In the genomic region with DNA sequence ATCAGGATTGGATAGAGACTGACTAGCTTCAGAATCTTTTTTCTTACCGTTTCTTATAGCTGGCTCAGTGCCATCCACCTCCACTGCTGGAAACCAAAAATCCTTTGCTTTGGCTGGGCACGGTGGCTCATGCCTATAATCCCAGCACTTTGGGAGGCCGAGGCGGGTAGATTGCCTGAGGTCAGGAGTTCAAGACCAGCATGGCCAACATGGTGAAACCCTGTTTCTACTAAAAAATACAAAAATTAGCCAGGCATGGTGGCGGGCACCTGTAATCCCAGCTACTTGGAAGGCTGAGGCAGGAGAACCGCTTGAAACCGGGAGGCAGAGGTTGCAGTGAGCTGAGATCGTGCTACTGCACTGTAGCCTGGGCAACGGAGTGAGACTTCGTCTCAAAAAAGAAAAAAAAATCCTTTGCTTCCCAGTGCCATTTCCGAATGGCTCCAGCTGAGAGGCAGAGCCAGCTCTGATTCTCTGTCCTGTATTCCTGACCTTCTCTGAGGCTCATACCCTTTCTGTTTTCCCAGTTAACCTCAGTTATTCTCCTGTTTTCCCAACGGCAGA, we compare ENCODE assay signal across 8 cellular contexts. TPM values are rescaled to one million over a fixed set of nuclear protein-coding genes. Genes with fewer than 3 reads are reported as not detected.
DNase-seq lines count a peak whose midpoint lies in the region; TF ChIP-seq lines count a peak whose summit lies in the region.
"Not testable (repeated sequence)": the region's sequence is repeated elsewhere in the genome, so short reads cannot be mapped to it uniquely, and the experiment has no call there.

No MANE protein-coding gene starts in this region.

- H3K9ac ChIP-seq in endodermal cell (ENCODE audit: extremely low read depth, low read length, poor library complexity, severe bottlenecking); smooth muscle cell (ENCODE audit: low read depth): not testable (repeated sequence)

- not testable (repeated sequence) for H3K4me1 ChIP-seq in CD8-positive, alpha-beta memory T cell (ENCODE audit: insufficient read depth, low read length); endodermal cell (ENCODE audit: control insufficient read depth, insufficient read depth, low read length); smooth muscle cell (ENCODE audit: low read depth)

- POLR2A ChIA-PET in CD8-positive, alpha-beta memory T cell (lab: Charles Lee): not testable (repeated sequence)

- H3K36me3 ChIP-seq in CD8-positive, alpha-beta memory T cell (ENCODE audit: insufficient read depth, low read length); WERI-Rb-1; endodermal cell (ENCODE audit: control insufficient read depth, insufficient read depth, low read length); smooth muscle cell (ENCODE audit: low read depth): not testable (repeated sequence)

- H3K4me1 Mint-ChIP-seq in CD8-positive, alpha-beta memory T cell; endodermal cell: not testable (repeated sequence)
- H3K4me1 Mint-ChIP-seq in brain (peaks cover 72% of the 10 kb centered on the region), nephron progenitor cell (peaks cover 23% of the 10 kb centered on the region), type B pancreatic cell (ENCODE audit: unreplicated experiment) (peaks cover 21% of the 10 kb centered on the region)

- H3K27me3 Mint-ChIP-seq in CD8-positive, alpha-beta memory T cell; brain; endodermal cell (ENCODE audit: insufficient read depth); type B pancreatic cell: not testable (repeated sequence)
- H3K27me3 Mint-ChIP-seq in nephron progenitor cell (ENCODE audit: low read depth, poor library complexity): peaks cover 12% of the 10 kb centered on the region

- 85 to 93% methylated on average over 10 to 12 of the region's 12 CpGs for WGBS in endodermal cell (ENCODE audit: insufficient coverage in 1 of 2, insufficient read length in 1 of 2), 2 experiments
- WGBS in smooth muscle cell (ENCODE audit: low lambda C conversion rate): 90% methylated on average over 12 of the region's 12 CpGs

- not testable (repeated sequence) for H3K4me3 Mint-ChIP-seq in CD8-positive, alpha-beta memory T cell; endodermal cell; nephron progenitor cell
- H3K4me3 Mint-ChIP-seq in brain: peak overlapping the region in 3 of 5 experiments; percentile 30 to 58 (median 44)
- peak overlapping the region; percentile 4 for H3K4me3 Mint-ChIP-seq in type B pancreatic cell

- CTCF ChIA-PET in CD8-positive, alpha-beta memory T cell (lab: Charles Lee): not testable (repeated sequence)

- not testable (repeated sequence) for H3K4me3 ChIP-seq in CD8-positive, alpha-beta memory T cell (ENCODE audit: low read length); WERI-Rb-1 (ENCODE audit: low read depth, low read length); endodermal cell (ENCODE audit: low read length); smooth muscle cell

- TF ChIP-seq CTCF in WERI-Rb-1 (IDR thresholded peaks at IDR 0.05; ENCODE audit: low read depth, low read length); brain (conservative IDR thresholded peaks at IDR 0.05); endodermal cell (conservative IDR thresholded peaks at IDR 0.05); nephron progenitor cell (IDR thresholded peaks at IDR 0.05); smooth muscle cell (IDR thresholded peaks at IDR 0.05; ENCODE audit: borderline replicate concordance, insufficient read depth, poor library complexity, severe bottlenecking); type B pancreatic cell (conservative IDR thresholded peaks at IDR 0.05): not testable (repeated sequence)

- not testable (repeated sequence) for H3K36me3 Mint-ChIP-seq in CD8-positive, alpha-beta memory T cell; brain; endodermal cell (ENCODE audit: low read depth); nephron progenitor cell (ENCODE audit: low read depth); type B pancreatic cell

- DNase-seq in CD8-positive, alpha-beta memory T cell; WERI-Rb-1; endodermal cell; nephron progenitor cell; smooth muscle cell (lab: John Stamatoyannopoulos, UW; ENCODE audit: unreplicated experiment); type B pancreatic cell (ENCODE audit: extremely low spot score, unreplicated experiment): not testable (repeated sequence)
- peak; percentile 41 for DNase-seq in NCI-H2227 (lab: John Stamatoyannopoulos, UW; ENCODE audit: unreplicated experiment)

- H4K20me1 ChIP-seq in smooth muscle cell (ENCODE audit: low read depth): not testable (repeated sequence)

- not testable (repeated sequence) for H3K79me2 ChIP-seq in smooth muscle cell (ENCODE audit: low read depth)

- H3K27ac Mint-ChIP-seq in CD8-positive, alpha-beta memory T cell: peak overlapping the region in 1 of 8 donors; percentile 42
- H3K27ac Mint-ChIP-seq in brain (peak overlapping the region; percentile 39 to 99 (median 87)), nephron progenitor cell (peak overlapping the region; percentile 78)
- not testable (repeated sequence) for H3K27ac Mint-ChIP-seq in endodermal cell, type B pancreatic cell

- not testable (repeated sequence) for H3K9me3 ChIP-seq in CD8-positive, alpha-beta memory T cell (ENCODE audit: low read length); WERI-Rb-1 (ENCODE audit: severe bottlenecking); endodermal cell (ENCODE audit: control insufficient read depth, low read length); smooth muscle cell (replicated peaks; ENCODE audit: low read depth)

- not testable (repeated sequence) for H3K27me3 ChIP-seq in CD8-positive, alpha-beta memory T cell (ENCODE audit: insufficient read depth, low read length, poor library complexity, severe bottlenecking); WERI-Rb-1 (ENCODE audit: insufficient read depth, low read depth, severe bottlenecking); endodermal cell (ENCODE audit: control insufficient read depth, insufficient read depth, low read length, poor library complexity, severe bottlenecking); smooth muscle cell (ENCODE audit: low read depth)

- not testable (repeated sequence) for H3K9me3 Mint-ChIP-seq in CD8-positive, alpha-beta memory T cell; brain; endodermal cell; nephron progenitor cell; type B pancreatic cell

- peak overlapping the region; percentile 63 for H2AFZ ChIP-seq in smooth muscle cell (ENCODE audit: low read depth)

- peak overlapping the region; percentile 76 for H3K27ac ChIP-seq in CD8-positive, alpha-beta memory T cell (ENCODE audit: low read depth, low read length)
- peak overlapping the region; percentile 66 for H3K27ac ChIP-seq in WERI-Rb-1
- peak overlapping the region; percentile 12 for H3K27ac ChIP-seq in endodermal cell (ENCODE audit: low read depth, low read length)
- H3K27ac ChIP-seq in smooth muscle cell (ENCODE audit: low read depth): not testable (repeated sequence)

- H3K4me2 ChIP-seq in smooth muscle cell: peak overlapping the region; percentile 47

- H3F3A ChIP-seq in smooth muscle cell (ENCODE audit: low read depth): not testable (repeated sequence)

RNA-seq across cellular contexts. Expression of a gene that starts 26.7 kb away (rescaled TPM):
- 100 to 1,000 TPM; 306 to 325 TPM for total RNA-seq in CD8-positive, alpha-beta memory T cell
- polyA plus RNA-seq in CD8-positive, alpha-beta memory T cell: 88.7 TPM
- polyA plus RNA-seq in brain (ENCODE audit: insufficient read depth, low read depth, low replicate concordance): 3,158 TPM
- 100 to 1,000 TPM; 543 to 585 TPM for total RNA-seq in endodermal cell
- 1,221 TPM for polyA plus RNA-seq in endodermal cell (2013, experiment 1 of 2)
- 1,270 TPM for polyA plus RNA-seq in endodermal cell (2013, experiment 2 of 2)
- 112 and 115 TPM in 2 replicates for total RNA-seq in smooth muscle cell
- 309 and 331 TPM in 2 replicates for polyA plus RNA-seq in smooth muscle cell
- total RNA-seq in type B pancreatic cell (ENCODE audit: low replicate concordance): 219 and 591 TPM in 2 replicates

RNA-seq across cellular contexts. Expression of a gene that starts 57.4 kb away (rescaled TPM):
- total RNA-seq in CD8-positive, alpha-beta memory T cell: 1 to 10 TPM; 7.9 to 8.1 TPM
- polyA plus RNA-seq in CD8-positive, alpha-beta memory T cell: 0.09 TPM
- polyA plus RNA-seq in brain (ENCODE audit: insufficient read depth, low read depth, low replicate concordance) (7.7 TPM), smooth muscle cell (2.9 and 3.7 TPM in 2 replicates)
- total RNA-seq in endodermal cell (10 to 100 TPM; 11.7 to 15.0 TPM), smooth muscle cell (8.8 and 10.0 TPM in 2 replicates), type B pancreatic cell (ENCODE audit: low replicate concordance) (24.3 and 41.0 TPM in 2 replicates)
- polyA plus RNA-seq in endodermal cell (2013, experiment 1 of 2): 5.5 TPM
- 5.7 TPM for polyA plus RNA-seq in endodermal cell (2013, experiment 2 of 2)
